In genomic region chr1:216836316-216836715, GRCh38 we compare ENCODE assay signal across 14 cellular contexts.
"Had no signal": no experiment of that assay in that cellular context is flagged by ENCODE, and none has a peak within 500 bp of the region (broad histone marks: within the 10 kb centered on the region; RNA-seq: fewer than 3 reads in every experiment).

No MANE protein-coding gene starts in this region.

- ATAC-seq: gastroesophageal sphincter; heart right ventricle; right cardiac atrium; stimulated activated naive CD8-positive, alpha-beta T cell treated with anti-CD3 and anti-CD28 coated beads, Interleukin-15, Interleukin-2, amounts not matched to agents 100 U/mL and 50 U/mL, for 24 hours had no signal

- DNase-seq: activated CD4-positive, alpha-beta T cell treated with anti-CD3 and anti-CD28 coated beads, Interleukin-2, amount 50 U/mL, for 1 hour; activated CD4-positive, CD25-positive, alpha-beta regulatory T cell treated with anti-CD3 and anti-CD28 coated beads, Interleukin-2, amount 50 U/mL, for 72 hours; activated CD8-positive, alpha-beta memory T cell treated with anti-CD3 and anti-CD28 coated beads, Interleukin-2, amount 50 U/mL, for 4 hours; activated effector memory CD4-positive, alpha-beta T cell treated with anti-CD3 and anti-CD28 coated beads, Interleukin-2, amount 50 U/mL, for 16 hours; activated T-cell treated with anti-CD3 and anti-CD28 coated beads, Interleukin-2, amount 50 U/mL, for 48 hours; cortex of kidney; heart right ventricle; immature natural killer cell; right cardiac atrium; stimulated activated naive CD8-positive, alpha-beta T cell treated with anti-CD3 and anti-CD28 coated beads, Interleukin-15, Interleukin-2, amounts not matched to agents 100 U/mL and 50 U/mL, for 24 hours; substantia nigra; T1000; tibial artery had no signal
